ENCODE assay signal across 15 cellular contexts in the genomic region with DNA sequence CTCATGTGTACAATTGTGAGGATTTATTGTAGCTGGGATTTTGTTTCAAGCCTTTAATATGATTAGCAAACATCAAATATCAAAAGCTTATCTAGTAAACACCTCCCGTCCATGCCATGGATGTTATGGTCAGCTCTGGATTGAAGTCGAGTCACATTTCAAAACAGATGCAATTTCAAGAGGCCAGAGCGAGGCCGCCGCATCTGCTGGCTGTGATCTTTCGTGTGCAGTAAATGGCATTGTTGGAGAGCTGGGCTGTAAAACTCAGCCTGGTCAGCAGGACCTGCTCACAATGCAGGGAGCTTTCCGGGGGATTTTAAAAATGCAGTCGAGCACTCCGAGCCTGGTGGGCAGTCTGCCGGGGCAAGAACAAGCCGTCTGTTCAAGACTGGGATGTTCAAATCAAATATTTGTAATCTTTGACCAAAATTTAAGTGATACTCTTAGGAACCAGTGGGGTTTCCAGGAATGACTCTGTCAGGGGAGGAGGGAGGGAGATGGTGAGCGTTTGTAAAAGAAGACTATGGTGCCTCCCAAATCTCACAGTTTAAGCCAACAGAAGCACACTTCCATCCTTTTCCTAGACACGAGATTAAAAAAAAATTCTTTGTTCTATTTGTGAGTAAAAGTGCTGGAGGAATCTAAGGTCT.
"Had no signal": no experiment of that assay in that cellular context is flagged by ENCODE, and none has a peak within 500 bp of the region (broad histone marks: within the 10 kb centered on the region; RNA-seq: fewer than 3 reads in every experiment).

No MANE protein-coding gene starts in this region.

- H3K27me3 ChIP-seq: right lobe of liver had no signal

- H3K36me3 Mint-ChIP-seq: activated naive CD4-positive, alpha-beta T cell treated with anti-CD3 and anti-CD28 coated beads, Interleukin-2, amount 10 ng/mL, durations not matched to agents 7 days and 5 days had no signal

- H3K9me3 Mint-ChIP-seq: activated CD4-positive, alpha-beta T cell treated with anti-CD3 and anti-CD28 coated beads, Interleukin-2, amount 10 ng/mL, durations not matched to agents 7 days and 5 days; activated naive CD4-positive, alpha-beta T cell treated with anti-CD3 and anti-CD28 coated beads, Interleukin-2, amount 10 ng/mL, durations not matched to agents 7 days and 5 days; activated T-helper 17 cell treated with anti-CD3 and anti-CD28 coated beads, Interleukin-2, amount 50 U/mL, for 72 hours had no signal

- H3K27ac ChIP-seq: coronary artery, epithelial cell of prostate, right lobe of liver, thoracic aorta had no signal

- DNase-seq: activated CD4-positive, alpha-beta T cell treated with anti-CD3 and anti-CD28 coated beads, Interleukin-2, amount 10 ng/mL, durations not matched to agents 7 days and 5 days; activated CD4-positive, CD25-positive, alpha-beta regulatory T cell; activated naive CD4-positive, alpha-beta T cell treated with anti-CD3 and anti-CD28 coated beads, Interleukin-2, amount 10 ng/mL, durations not matched to agents 7 days and 5 days; activated T-cell treated with anti-CD3 and anti-CD28 coated beads for 4 hours; effector CD8-positive, alpha-beta T cell; mammary epithelial cell; right lobe of liver; stimulated activated CD4-positive, alpha-beta T cell treated with anti-CD3 and anti-CD28 coated beads, Interleukin-12 subunit alpha, Interleukin-12 subunit beta, amount 100 ng/mL, for 4 hours; stimulated activated naive CD8-positive, alpha-beta T cell treated with anti-CD3 and anti-CD28 coated beads, Interleukin-15, Interleukin-2, amounts not matched to agents 100 U/mL and 50 U/mL, for 24 hours; T-helper 2 cell had no signal

- H3K4me3 Mint-ChIP-seq: activated CD4-positive, alpha-beta T cell treated with anti-CD3 and anti-CD28 coated beads, Interleukin-2, amount 10 ng/mL, durations not matched to agents 7 days and 5 days; activated naive CD4-positive, alpha-beta T cell treated with anti-CD3 and anti-CD28 coated beads, Interleukin-2, amount 10 ng/mL, durations not matched to agents 7 days and 5 days; activated T-helper 17 cell treated with anti-CD3 and anti-CD28 coated beads, Interleukin-2, amount 50 U/mL, for 72 hours had no signal

- H3K4me1 Mint-ChIP-seq: activated CD4-positive, alpha-beta T cell treated with anti-CD3 and anti-CD28 coated beads, Interleukin-2, amount 10 ng/mL, durations not matched to agents 7 days and 5 days; activated naive CD4-positive, alpha-beta T cell treated with anti-CD3 and anti-CD28 coated beads, Interleukin-2, amount 10 ng/mL, durations not matched to agents 7 days and 5 days; activated T-helper 17 cell treated with anti-CD3 and anti-CD28 coated beads, Interleukin-2, amount 50 U/mL, for 72 hours had no signal

- H3K9me3 ChIP-seq: right lobe of liver, thoracic aorta had no signal

- H3K4me1 ChIP-seq: right lobe of liver had no signal

- ATAC-seq: activated T-helper 17 cell treated with anti-CD3 and anti-CD28 coated beads, Interleukin-2, amount 50 U/mL, for 72 hours; left lobe of liver; right lobe of liver; stimulated activated naive CD8-positive, alpha-beta T cell treated with anti-CD3 and anti-CD28 coated beads, Interleukin-15, Interleukin-2, amounts not matched to agents 100 U/mL and 50 U/mL, for 24 hours had no signal

- H3K27me3 Mint-ChIP-seq: activated CD4-positive, alpha-beta T cell treated with anti-CD3 and anti-CD28 coated beads, Interleukin-2, amount 10 ng/mL, durations not matched to agents 7 days and 5 days had no signal

- H3K36me3 ChIP-seq: right lobe of liver, thoracic aorta had no signal

- H3K27ac Mint-ChIP-seq: activated CD4-positive, alpha-beta T cell treated with anti-CD3 and anti-CD28 coated beads, Interleukin-2, amount 10 ng/mL, durations not matched to agents 7 days and 5 days; activated naive CD4-positive, alpha-beta T cell treated with anti-CD3 and anti-CD28 coated beads, Interleukin-2, amount 10 ng/mL, durations not matched to agents 7 days and 5 days; activated T-helper 17 cell treated with anti-CD3 and anti-CD28 coated beads, Interleukin-2, amount 50 U/mL, for 72 hours had no signal

- H3K4me3 ChIP-seq: coronary artery, right lobe of liver, thoracic aorta had no signal
